20 cellular contexts compared by ENCODE assay signal in genomic region chr13:94228781-94229180, GRCh38.
DNase-seq lines count a peak whose midpoint lies in the region; ATAC-seq and TF ChIP-seq lines count a peak whose summit lies in the region.
"Had no signal": no experiment of that assay in that cellular context is flagged by ENCODE, and none has a peak within 500 bp of the region (broad histone marks: within the 10 kb centered on the region; RNA-seq: fewer than 3 reads in every experiment).

No MANE protein-coding gene starts in this region.

- H3K4me3 ChIP-seq in AG09309 (ENCODE audit: control insufficient read depth, low read depth, low read length) (no peak overlapping the region), Karpas-422 (ENCODE audit: low read length) (no peak overlapping the region), MM.1S (ENCODE audit: low read length) (no peak overlapping the region), hepatocyte (no peak overlapping the region)

- DNase-seq in AG09309 (ENCODE audit: low read depth) (peak; percentile 5), Karpas-422 (peak; percentile 17), fibroblast of gingiva (ENCODE audit: low read depth) (peak; percentile 20), mesothelial cell of epicardium (ENCODE audit: low spot score in 2 of 2, unreplicated experiment in 2 of 2) (no peak), MM.1S (no peak), hepatocyte (ENCODE audit: low spot score) (no peak), NCI-H128 (lab: John Stamatoyannopoulos, UW; ENCODE audit: unreplicated experiment) (no peak)
- DNase-seq: CD4-positive, alpha-beta memory T cell; DND-41; GF-D8; HFFc6; NCI-H1436; NCI-H2029 treated with DMSO at 0.1 percent for 48 hours; NCI-H510A; NCI-H82; SIG-M5 had no signal

- H3K9me3 Mint-ChIP-seq in mesothelial cell of epicardium: peaks cover 5% of the 10 kb centered on the region
- H3K9me3 Mint-ChIP-seq: CD4-positive, alpha-beta memory T cell; HFFc6 had no signal

- H3K4me1 Mint-ChIP-seq in mesothelial cell of epicardium: peaks cover 7% of the 10 kb centered on the region
- H3K4me1 Mint-ChIP-seq: B cell; CD4-positive, alpha-beta memory T cell had no signal

- no peaks in the 10 kb centered on the region for H3K9me2 ChIP-seq in Karpas-422 (replicated peaks; ENCODE audit: insufficient read depth, low read length)
- H3K9me2 ChIP-seq in MM.1S (replicated peaks; ENCODE audit: insufficient read depth, low read length): no peaks in the 10 kb centered on the region
- no peaks in the 10 kb centered on the region for H3K9me2 ChIP-seq in hepatocyte (replicated peaks; ENCODE audit: insufficient read depth)

- H3K36me3 Mint-ChIP-seq in mesothelial cell of epicardium: peaks cover 19% of the 10 kb centered on the region
- H3K36me3 Mint-ChIP-seq: CD4-positive, alpha-beta memory T cell had no signal

- H3F3A ChIP-seq in MM.1S (ENCODE audit: insufficient read depth, low read length): no peaks in the 10 kb centered on the region

- H3K4me3 Mint-ChIP-seq in mesothelial cell of epicardium: no peak overlapping the region
- H3K4me3 Mint-ChIP-seq: B cell; CD4-positive, alpha-beta memory T cell; HFFc6 had no signal

- H3K36me3 ChIP-seq in Karpas-422 (ENCODE audit: insufficient read depth, low read length): no peaks in the 10 kb centered on the region
- H3K36me3 ChIP-seq in MM.1S (replicated peaks; ENCODE audit: insufficient read depth, low read length): no peaks in the 10 kb centered on the region
- no peaks in the 10 kb centered on the region for H3K36me3 ChIP-seq in hepatocyte (replicated peaks; ENCODE audit: insufficient read depth, low read depth)

- no peaks in the 10 kb centered on the region for H3K27me3 Mint-ChIP-seq in mesothelial cell of epicardium (ENCODE audit: low read depth)
- H3K27me3 Mint-ChIP-seq: B cell had no signal

- H3K4me1 ChIP-seq in Karpas-422 (ENCODE audit: low read length) (no peaks in the 10 kb centered on the region), MM.1S (ENCODE audit: low read length) (no peaks in the 10 kb centered on the region), hepatocyte (ENCODE audit: insufficient read depth) (no peaks in the 10 kb centered on the region)

- no peak overlapping the region for H3K9ac ChIP-seq in Karpas-422 (ENCODE audit: low read length)
- no peak overlapping the region for H3K9ac ChIP-seq in MM.1S (ENCODE audit: low read length)

- H3K9me3 ChIP-seq in Karpas-422 (ENCODE audit: low read length): no peaks in the 10 kb centered on the region
- no peaks in the 10 kb centered on the region for H3K9me3 ChIP-seq in MM.1S (replicated peaks; ENCODE audit: insufficient read depth, low read length)
- no peaks in the 10 kb centered on the region for H3K9me3 ChIP-seq in hepatocyte (ENCODE audit: low read depth)

- ATAC-seq in GM18867 (IDR thresholded peaks at IDR 0.05; ENCODE audit: unreplicated experiment): no peak
- ATAC-seq: HepG2, Panc1 had no signal

- peak overlapping the region; percentile 50 for H3K27ac Mint-ChIP-seq in mesothelial cell of epicardium
- H3K27ac Mint-ChIP-seq: B cell; CD4-positive, alpha-beta memory T cell; HFFc6 had no signal

- H3K27ac ChIP-seq in Karpas-422 (ENCODE audit: low read length) (no peak overlapping the region), MM.1S (ENCODE audit: low read length) (no peak overlapping the region), hepatocyte (no peak overlapping the region)

- TF ChIP-seq CTCF in AG09309 (IDR thresholded peaks at IDR 0.05; ENCODE audit: control insufficient read depth, insufficient read depth, low read depth, low read length, missing control alignments): no peak
- TF ChIP-seq CTCF in mesothelial cell of epicardium (IDR thresholded peaks at IDR 0.05; ENCODE audit: unreplicated experiment): no peak
- no peak for TF ChIP-seq CTCF in MM.1S (IDR thresholded peaks at IDR 0.05; ENCODE audit: low read length)
- no peak for TF ChIP-seq CTCF in hepatocyte (IDR thresholded peaks at IDR 0.05; ENCODE audit: poor library complexity)

- 96% methylated on average over 1 of the region's 1 CpG for WGBS in hepatocyte (ENCODE audit: low lambda C conversion rate, missing lambda C conversion rate)

- H3K4me2 ChIP-seq in Karpas-422 (ENCODE audit: low read depth, low read length, poor library complexity, severe bottlenecking) (no peak overlapping the region), MM.1S (ENCODE audit: low read depth, low read length) (no peak overlapping the region), hepatocyte (no peak overlapping the region)

- no peaks in the 10 kb centered on the region for H3K27me3 ChIP-seq in Karpas-422 (ENCODE audit: low read length)
- H3K27me3 ChIP-seq in MM.1S (replicated peaks; ENCODE audit: insufficient read depth, low read length): no peaks in the 10 kb centered on the region
- no peaks in the 10 kb centered on the region for H3K27me3 ChIP-seq in hepatocyte

- H2AFZ ChIP-seq in Karpas-422 (ENCODE audit: low read length) (no peak overlapping the region), MM.1S (ENCODE audit: low read length) (no peak overlapping the region), hepatocyte (no peak overlapping the region)

- H4K20me1 ChIP-seq in Karpas-422 (ENCODE audit: insufficient read depth, low read depth, low read length): no peaks in the 10 kb centered on the region
- H4K20me1 ChIP-seq in MM.1S (ENCODE audit: insufficient read depth, low read length): no peaks in the 10 kb centered on the region
- no peaks in the 10 kb centered on the region for H4K20me1 ChIP-seq in hepatocyte (ENCODE audit: insufficient read depth, poor library complexity, severe bottlenecking)

- no peaks in the 10 kb centered on the region for H3K79me2 ChIP-seq in Karpas-422 (ENCODE audit: low read length)
- H3K79me2 ChIP-seq in MM.1S (ENCODE audit: low read length): no peaks in the 10 kb centered on the region
- H3K79me2 ChIP-seq in hepatocyte: no peaks in the 10 kb centered on the region

Comparison
In these comparisons a context has a peak if more than half of its experiments do, and no peak if none do; other contexts are left out.
1. DNase-seq: peak in AG09309 (single experiment), Karpas-422 (single experiment) and fibroblast of gingiva (single experiment); none in mesothelial cell of epicardium (0 of 2), MM.1S (single experiment), hepatocyte (single experiment) and NCI-H128 (single experiment).